Comparison of ENCODE assay signal across 8 cellular contexts in the genomic region with DNA sequence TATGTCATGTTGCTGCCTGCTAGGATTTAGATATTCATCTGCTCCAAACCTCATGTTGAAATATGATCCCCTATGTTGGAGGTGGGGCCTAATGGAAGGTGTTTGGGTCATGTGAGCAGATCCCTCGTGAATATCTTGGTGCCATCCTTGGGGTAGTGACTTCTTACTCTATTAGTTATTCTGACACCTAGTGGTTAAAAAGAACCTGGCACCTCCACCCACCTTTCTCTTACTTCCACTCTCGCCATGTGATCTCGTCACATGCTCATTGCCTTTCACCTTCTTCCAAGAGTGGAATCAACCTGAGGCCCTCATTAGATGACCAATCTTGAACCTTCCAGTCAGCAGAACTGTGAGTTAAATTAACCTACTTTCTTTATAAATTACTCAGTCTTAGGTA.
A peak's percentile ranks its signal among the peaks of the same experiment; 100 is the strongest.
DNase-seq lines count a peak whose midpoint lies in the region; ATAC-seq and TF ChIP-seq lines count a peak whose summit lies in the region.

No MANE protein-coding gene starts in this region.

- H3K79me2 ChIP-seq in PC-9 (ENCODE audit: low read depth) = no peaks in the 10 kb centered on the region

- no peaks in the 10 kb centered on the region for H3K27me3 ChIP-seq in CD4-positive, alpha-beta T cell (ENCODE audit: control insufficient read depth, insufficient read depth, low read length)
- H3K27me3 ChIP-seq in PC-9 (ENCODE audit: insufficient read depth, low read depth) (no peaks in the 10 kb centered on the region), left lung (no peaks in the 10 kb centered on the region), thyroid gland (no peaks in the 10 kb centered on the region)

- H3K4me1 ChIP-seq in PC-9 (replicated peaks; ENCODE audit: insufficient read depth) (no peaks in the 10 kb centered on the region), left lung (no peaks in the 10 kb centered on the region), thyroid gland (no peaks in the 10 kb centered on the region)

- no peaks in the 10 kb centered on the region for H3F3A ChIP-seq in PC-9 (ENCODE audit: insufficient read depth, low read depth)

- no peaks in the 10 kb centered on the region for H3K9me2 ChIP-seq in PC-9 (ENCODE audit: insufficient read depth)

- no peak overlapping the region for H2AFZ ChIP-seq in PC-9

- WGBS in thyroid gland, 2 donors = 79 to 83% methylated on average over 3 of the region's 3 CpGs

- TF ChIP-seq POLR2A in thyroid gland (IDR thresholded peaks at IDR 0.05) = no peak

- TF ChIP-seq CTCF in CD4-positive, alpha-beta T cell (IDR thresholded peaks at IDR 0.05) = peak; percentile 12
- TF ChIP-seq CTCF in PC-9 (conservative IDR thresholded peaks at IDR 0.05) (peak; percentile 45), left lung (IDR thresholded peaks at IDR 0.05) (peak; percentile 14 to 34), thyroid gland (IDR thresholded peaks at IDR 0.05) (no peak)

- intact Hi-C loops in CD4-positive, alpha-beta T cell (cut with DNase I, micrococcal nuclease) = no loop called here
- intact Hi-C loops in PC-9 (cut with micrococcal nuclease; ENCODE audit: unreplicated experiment) (no loop called here), left lung (cut with DNase I) (no loop called here), thyroid gland (cut with DNase I) (no loop called here)

- DNase-seq in CD4-positive, alpha-beta T cell = no peak
- DNase-seq in PC-9 (no peak), left lung (no peak), NCI-H2029 (lab: John Stamatoyannopoulos, UW) (no peak), thyroid gland (no peak), hepatic stellate cell (ENCODE audit: low spot score) (no peak)

- H3K4me2 ChIP-seq in PC-9 = no peak overlapping the region

- CTCF ChIA-PET in CD4-positive, alpha-beta T cell (lab: Charles Lee) = no interaction called here
- CTCF ChIA-PET in PC-9 (lab: Charles Lee) = no interaction called here

- no TSS peak for BruUV-seq in PC-9 (replicated peaks; lab: Mats Ljungman, UMichigan)

- H3K27ac ChIP-seq in CD4-positive, alpha-beta T cell (ENCODE audit: low read depth, low read length) = no peak overlapping the region
- no peak overlapping the region for H3K27ac ChIP-seq in PC-9
- no peak overlapping the region for H3K27ac ChIP-seq in left lung
- no peak overlapping the region for H3K27ac ChIP-seq in thyroid gland

- no peak overlapping the region for H3K4me3 Mint-ChIP-seq in CD4-positive, alpha-beta T cell

- H3K27ac Mint-ChIP-seq in CD4-positive, alpha-beta T cell = no peak overlapping the region

- H4K20me1 ChIP-seq in PC-9 (ENCODE audit: insufficient read depth) = no peaks in the 10 kb centered on the region

- peaks cover 8% of the 10 kb centered on the region for H3K9me3 Mint-ChIP-seq in CD4-positive, alpha-beta T cell

- H3K4me3 ChIP-seq in PC-9 (no peak overlapping the region), left lung (no peak overlapping the region), thyroid gland (replicated peaks in 1 of 3) (no peak overlapping the region)

- H3K9me3 ChIP-seq in CD4-positive, alpha-beta T cell (ENCODE audit: control insufficient read depth, low read length) = no peaks in the 10 kb centered on the region
- H3K9me3 ChIP-seq in PC-9 (ENCODE audit: insufficient read depth, low read depth) (no peaks in the 10 kb centered on the region), left lung (no peaks in the 10 kb centered on the region), thyroid gland (no peaks in the 10 kb centered on the region)

- no peaks in the 10 kb centered on the region for H3K4me1 Mint-ChIP-seq in CD4-positive, alpha-beta T cell (ENCODE audit: low read depth)

- H3K27me3 Mint-ChIP-seq in CD4-positive, alpha-beta T cell = no peaks in the 10 kb centered on the region

- POLR2A ChIA-PET in CD4-positive, alpha-beta T cell (lab: Charles Lee) = no interaction called here
- POLR2A ChIA-PET in PC-9 (lab: Charles Lee; ENCODE audit: unreplicated experiment) = no interaction called here

- ATAC-seq in CD4-positive, alpha-beta T cell (ENCODE audit: poor library complexity) = no peak
- peak; percentile 67 for ATAC-seq in GM19043 (IDR thresholded peaks at IDR 0.05; ENCODE audit: low read depth, unreplicated experiment)
- ATAC-seq in HG03097 (IDR thresholded peaks at IDR 0.05; ENCODE audit: low FRiP score, unreplicated experiment) = peak; percentile 85
- ATAC-seq in left lung = peak; percentile 41

- no peaks in the 10 kb centered on the region for H3K36me3 Mint-ChIP-seq in CD4-positive, alpha-beta T cell (ENCODE audit: low read depth)

- H3K36me3 ChIP-seq in PC-9 (ENCODE audit: low read depth) (no peaks in the 10 kb centered on the region), left lung (no peaks in the 10 kb centered on the region), thyroid gland (no peaks in the 10 kb centered on the region)

Comparison
In these comparisons a context has a peak if more than half of its experiments do, and no peak if none do; other contexts are left out.
1. CTCF ChIP-seq: peak in CD4-positive, alpha-beta T cell (single experiment), PC-9 (single experiment) and left lung (2 of 2); none in thyroid gland (0 of 6).